20 cellular contexts compared by ENCODE assay signal in the genomic region with DNA sequence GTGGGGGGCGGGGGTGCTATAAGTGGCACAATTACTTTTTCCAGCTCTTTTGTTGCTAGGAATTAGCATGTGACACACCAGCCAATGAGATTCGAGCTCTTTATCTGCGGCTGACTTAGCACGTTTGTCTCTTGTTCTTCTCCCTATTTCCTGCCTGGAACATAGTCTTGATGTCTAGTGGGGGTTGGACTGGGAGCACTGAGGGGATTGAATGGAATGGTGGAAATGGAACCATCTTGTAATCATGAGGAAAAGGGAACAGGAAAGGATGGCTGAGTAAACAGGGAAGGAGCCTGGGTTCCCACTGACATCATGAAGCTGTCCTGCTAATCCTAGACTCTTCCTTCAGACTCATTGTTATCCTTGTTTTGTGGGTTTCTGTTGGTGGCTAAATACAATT.
"Had no signal": no experiment of that assay in that cellular context is flagged by ENCODE, and none has a peak within 500 bp of the region (broad histone marks: within the 10 kb centered on the region; RNA-seq: fewer than 3 reads in every experiment).

No MANE protein-coding gene starts in this region.

- H3K9me3 ChIP-seq: esophagus muscularis mucosa, lower lobe of right lung, pancreas, right lobe of liver, suprapubic skin, transverse colon, uterus had no signal

- ATAC-seq: activated CD4-positive, alpha-beta T cell treated with anti-CD3 and anti-CD28 coated beads for 36 hours; activated CD8-positive, alpha-beta T cell treated with anti-CD3 and anti-CD28 coated beads, Interleukin-2, amount 10 ng/mL, durations not matched to agents 7 days and 5 days; activated T-cell treated with anti-CD3 and anti-CD28 coated beads, Interleukin-2, amount 50 U/mL, for 4 hours; lower lobe of right lung; pancreas; right lobe of liver; stimulated activated naive CD8-positive, alpha-beta T cell treated with anti-CD3 and anti-CD28 coated beads, Interleukin-15, amount 100 ng/mL, for 72 hours had no signal

- H3K4me3 ChIP-seq: esophagus muscularis mucosa, lower lobe of right lung, pancreas, right lobe of liver, suprapubic skin, transverse colon, uterus had no signal

- H3K27ac Mint-ChIP-seq: activated CD4-positive, alpha-beta T cell treated with anti-CD3 and anti-CD28 coated beads for 36 hours; activated CD8-positive, alpha-beta T cell treated with anti-CD3 and anti-CD28 coated beads, Interleukin-2, amount 10 ng/mL, durations not matched to agents 7 days and 5 days; stimulated activated naive CD8-positive, alpha-beta T cell treated with anti-CD3 and anti-CD28 coated beads, Interleukin-15, amount 100 ng/mL, for 72 hours had no signal

- H3K27ac ChIP-seq: esophagus muscularis mucosa, lower lobe of right lung, pancreas, right lobe of liver, suprapubic skin, transverse colon, uterus, WERI-Rb-1 had no signal

- H3K27me3 Mint-ChIP-seq: activated CD4-positive, alpha-beta T cell treated with anti-CD3 and anti-CD28 coated beads for 36 hours had no signal

- H3K9me3 Mint-ChIP-seq: activated T-cell treated with anti-CD3 and anti-CD28 coated beads, Interleukin-2, amount 50 U/mL, for 4 hours; stimulated activated naive CD8-positive, alpha-beta T cell treated with anti-CD3 and anti-CD28 coated beads, Interleukin-15, amount 100 ng/mL, for 72 hours had no signal

- H3K4me1 ChIP-seq: esophagus muscularis mucosa, lower lobe of right lung, pancreas, right lobe of liver, suprapubic skin, transverse colon, uterus had no signal

- DNase-seq: activated CD4-positive, alpha-beta T cell treated with anti-CD3 and anti-CD28 coated beads for 36 hours; activated CD8-positive, alpha-beta T cell treated with anti-CD3 and anti-CD28 coated beads, Interleukin-2, amount 10 ng/mL, durations not matched to agents 7 days and 5 days; activated effector memory CD4-positive, alpha-beta T cell treated with anti-CD3 and anti-CD28 coated beads, Interleukin-2, amount 50 U/mL, for 16 hours; activated naive CD4-positive, alpha-beta T cell treated with anti-CD3 and anti-CD28 coated beads, Interleukin-2, amount 50 U/mL, for 16 hours; activated T-cell treated with anti-CD3 and anti-CD28 coated beads, Interleukin-2, amount 50 U/mL, for 4 hours; cerebellar nuclear complex; effector CD8-positive, alpha-beta T cell; foreskin fibroblast; lower lobe of right lung; midbrain; pancreas; right lobe of liver; small intestine; stimulated activated CD4-positive, alpha-beta T cell treated with anti-CD3 and anti-CD28 coated beads, Interleukin-4, amount 100 ng/mL, for 1 hour; stimulated activated naive CD8-positive, alpha-beta T cell treated with anti-CD3 and anti-CD28 coated beads, Interleukin-15, amount 100 ng/mL, for 72 hours; transverse colon; uterus; WERI-Rb-1 had no signal

- H3K27me3 ChIP-seq: esophagus muscularis mucosa, pancreas, right lobe of liver, suprapubic skin, transverse colon, uterus had no signal

- H3K36me3 ChIP-seq: esophagus muscularis mucosa, lower lobe of right lung, pancreas, right lobe of liver, suprapubic skin, uterus, WERI-Rb-1 had no signal

- H3K4me3 Mint-ChIP-seq: activated CD4-positive, alpha-beta T cell treated with anti-CD3 and anti-CD28 coated beads for 36 hours; activated CD8-positive, alpha-beta T cell treated with anti-CD3 and anti-CD28 coated beads, Interleukin-2, amount 10 ng/mL, durations not matched to agents 7 days and 5 days; activated T-cell treated with anti-CD3 and anti-CD28 coated beads, Interleukin-2, amount 50 U/mL, for 4 hours; stimulated activated naive CD8-positive, alpha-beta T cell treated with anti-CD3 and anti-CD28 coated beads, Interleukin-15, amount 100 ng/mL, for 72 hours had no signal
